ENCODE assay signal across 18 cellular contexts in genomic region chr2:191574232-191574631, GRCh38.
DNase-seq lines count a peak whose midpoint lies in the region; ATAC-seq and TF ChIP-seq lines count a peak whose summit lies in the region.
"Had no signal": no experiment of that assay in that cellular context is flagged by ENCODE, and none has a peak within 500 bp of the region (broad histone marks: within the 10 kb centered on the region; RNA-seq: fewer than 3 reads in every experiment).

No MANE protein-coding gene starts in this region.

- peak overlapping the region in 2 of 3 donors; percentile 18 to 34 for H3K27ac Mint-ChIP-seq in CD4-positive, CD25-positive, alpha-beta regulatory T cell
- H3K27ac Mint-ChIP-seq in HFFc6: peak overlapping the region; percentile 79
- peak overlapping the region; percentile 71 for H3K27ac Mint-ChIP-seq in activated T-helper 1 cell treated with anti-CD3 and anti-CD28 coated beads, Interleukin-12 subunit alpha, Interleukin-12 subunit beta, Interleukin-2, Interleukin-4 antibody, amounts not matched to agents 30 ng/mL and 10 ng/mL and 1 ng/mL, durations not matched to agents 14 hours and 24 hours and 36 hours
- H3K27ac Mint-ChIP-seq: activated CD4-positive, alpha-beta T cell treated with anti-CD3 and anti-CD28 coated beads, Interleukin-2, amount 10 ng/mL, durations not matched to agents 7 days and 5 days; activated naive CD8-positive, alpha-beta T cell treated with anti-CD3 and anti-CD28 coated beads, Interleukin-2, amount 10 ng/mL, durations not matched to agents 7 days and 5 days; B cell had no signal

- ATAC-seq in CD4-positive, CD25-positive, alpha-beta regulatory T cell (ENCODE audit: low read depth in 2 of 2): no peak
- ATAC-seq in GM21390 (IDR thresholded peaks at IDR 0.05; ENCODE audit: unreplicated experiment): no peak
- ATAC-seq: pancreas, upper lobe of right lung had no signal

- H3K36me3 ChIP-seq in CD4-positive, CD25-positive, alpha-beta regulatory T cell (ENCODE audit: control insufficient read depth, insufficient read depth, low read length): no peaks in the 10 kb centered on the region
- H3K36me3 ChIP-seq: pancreas, sigmoid colon, stomach, upper lobe of right lung had no signal

- TF ChIP-seq CTCF in HFFc6 (IDR thresholded peaks at IDR 0.05): no peak

- peaks cover 5% of the 10 kb centered on the region for H3K27me3 Mint-ChIP-seq in CD4-positive, CD25-positive, alpha-beta regulatory T cell
- H3K27me3 Mint-ChIP-seq in HFFc6 (ENCODE audit: insufficient read depth): no peaks in the 10 kb centered on the region; the same call in 1 of the 2 replicates
- H3K27me3 Mint-ChIP-seq in activated T-helper 1 cell treated with anti-CD3 and anti-CD28 coated beads, Interleukin-12 subunit alpha, Interleukin-12 subunit beta, Interleukin-2, Interleukin-4 antibody, amounts not matched to agents 30 ng/mL and 10 ng/mL and 1 ng/mL, durations not matched to agents 14 hours and 24 hours and 36 hours (ENCODE audit: insufficient read depth): peaks cover 15% of the 10 kb centered on the region

- H3K27me3 ChIP-seq in CD4-positive, CD25-positive, alpha-beta regulatory T cell (ENCODE audit: control insufficient read depth, insufficient read depth, low read length): no peaks in the 10 kb centered on the region
- H3K27me3 ChIP-seq: pancreas, sigmoid colon, stomach, upper lobe of right lung had no signal

- no peaks in the 10 kb centered on the region for H3K9me3 Mint-ChIP-seq in CD4-positive, CD25-positive, alpha-beta regulatory T cell
- no peaks in the 10 kb centered on the region for H3K9me3 Mint-ChIP-seq in HFFc6
- H3K9me3 Mint-ChIP-seq in activated T-helper 1 cell treated with anti-CD3 and anti-CD28 coated beads, Interleukin-12 subunit alpha, Interleukin-12 subunit beta, Interleukin-2, Interleukin-4 antibody, amounts not matched to agents 30 ng/mL and 10 ng/mL and 1 ng/mL, durations not matched to agents 14 hours and 24 hours and 36 hours: no peaks in the 10 kb centered on the region
- H3K9me3 Mint-ChIP-seq: activated CD4-positive, alpha-beta T cell treated with anti-CD3 and anti-CD28 coated beads, Interleukin-2, amount 10 ng/mL, durations not matched to agents 7 days and 5 days; activated naive CD8-positive, alpha-beta T cell treated with anti-CD3 and anti-CD28 coated beads, Interleukin-2, amount 10 ng/mL, durations not matched to agents 7 days and 5 days had no signal

- intact Hi-C loops in activated T-helper 1 cell treated with anti-CD3 and anti-CD28 coated beads, Interleukin-12 subunit alpha, Interleukin-12 subunit beta, Interleukin-2, Interleukin-4 antibody, amounts not matched to agents 30 ng/mL and 10 ng/mL and 1 ng/mL, durations not matched to agents 14 hours and 24 hours and 36 hours (cut with micrococcal nuclease): no loop called here

- no peak overlapping the region for H3K4me3 Mint-ChIP-seq in CD4-positive, CD25-positive, alpha-beta regulatory T cell
- peak overlapping the region; percentile 51; the same call in 1 of the 2 replicates for H3K4me3 Mint-ChIP-seq in HFFc6
- H3K4me3 Mint-ChIP-seq in activated T-helper 1 cell treated with anti-CD3 and anti-CD28 coated beads, Interleukin-12 subunit alpha, Interleukin-12 subunit beta, Interleukin-2, Interleukin-4 antibody, amounts not matched to agents 30 ng/mL and 10 ng/mL and 1 ng/mL, durations not matched to agents 14 hours and 24 hours and 36 hours: no peak overlapping the region
- H3K4me3 Mint-ChIP-seq: activated CD4-positive, alpha-beta T cell treated with anti-CD3 and anti-CD28 coated beads, Interleukin-2, amount 10 ng/mL, durations not matched to agents 7 days and 5 days; activated naive CD8-positive, alpha-beta T cell treated with anti-CD3 and anti-CD28 coated beads, Interleukin-2, amount 10 ng/mL, durations not matched to agents 7 days and 5 days; B cell had no signal

- no peaks in the 10 kb centered on the region for H3K36me3 Mint-ChIP-seq in CD4-positive, CD25-positive, alpha-beta regulatory T cell
- H3K36me3 Mint-ChIP-seq in HFFc6 (ENCODE audit: low read depth): no peaks in the 10 kb centered on the region
- H3K36me3 Mint-ChIP-seq in activated T-helper 1 cell treated with anti-CD3 and anti-CD28 coated beads, Interleukin-12 subunit alpha, Interleukin-12 subunit beta, Interleukin-2, Interleukin-4 antibody, amounts not matched to agents 30 ng/mL and 10 ng/mL and 1 ng/mL, durations not matched to agents 14 hours and 24 hours and 36 hours (ENCODE audit: low read depth): no peaks in the 10 kb centered on the region
- H3K36me3 Mint-ChIP-seq: activated naive CD8-positive, alpha-beta T cell treated with anti-CD3 and anti-CD28 coated beads, Interleukin-2, amount 10 ng/mL, durations not matched to agents 7 days and 5 days had no signal

- no peaks in the 10 kb centered on the region for H3K9me3 ChIP-seq in CD4-positive, CD25-positive, alpha-beta regulatory T cell (ENCODE audit: control insufficient read depth in 2 of 2, low read length in 2 of 2)
- H3K9me3 ChIP-seq: pancreas, sigmoid colon, stomach, upper lobe of right lung had no signal

- no peak overlapping the region for H3K27ac ChIP-seq in CD4-positive, CD25-positive, alpha-beta regulatory T cell (ENCODE audit: insufficient read depth, low read length, poor library complexity, severe bottlenecking)
- H3K27ac ChIP-seq: pancreas, sigmoid colon, stomach, upper lobe of right lung had no signal

- no peak overlapping the region for H3K4me3 ChIP-seq in CD4-positive, CD25-positive, alpha-beta regulatory T cell (ENCODE audit: low read depth, low read length)
- H3K4me3 ChIP-seq: pancreas, sigmoid colon, stomach, upper lobe of right lung had no signal

- peaks cover 22 to 53% (median 38%) of the 10 kb centered on the region in 4 donors for H3K4me1 Mint-ChIP-seq in CD4-positive, CD25-positive, alpha-beta regulatory T cell
- peaks cover 66% of the 10 kb centered on the region for H3K4me1 Mint-ChIP-seq in HFFc6 (ENCODE audit: low read depth)
- peaks cover 52% of the 10 kb centered on the region for H3K4me1 Mint-ChIP-seq in activated T-helper 1 cell treated with anti-CD3 and anti-CD28 coated beads, Interleukin-12 subunit alpha, Interleukin-12 subunit beta, Interleukin-2, Interleukin-4 antibody, amounts not matched to agents 30 ng/mL and 10 ng/mL and 1 ng/mL, durations not matched to agents 14 hours and 24 hours and 36 hours (ENCODE audit: low read depth)

- no peak for DNase-seq in CD4-positive, CD25-positive, alpha-beta regulatory T cell
- DNase-seq in HFFc6: no peak
- no peak for DNase-seq in activated T-helper 1 cell treated with anti-CD3 and anti-CD28 coated beads, Interleukin-12 subunit alpha, Interleukin-12 subunit beta, Interleukin-2, Interleukin-4 antibody, amounts not matched to agents 30 ng/mL and 10 ng/mL and 1 ng/mL, durations not matched to agents 14 hours and 24 hours and 36 hours (ENCODE audit: low spot score)
- DNase-seq in kidney tubule cell (ENCODE audit: low spot score): peak; percentile 78
- no peak for DNase-seq in central memory CD4-positive, alpha-beta T cell
- DNase-seq in NCI-H146 (lab: John Stamatoyannopoulos, UW): no peak
- DNase-seq: activated CD4-positive, alpha-beta T cell treated with anti-CD3 and anti-CD28 coated beads, Interleukin-2, amount 10 ng/mL, durations not matched to agents 7 days and 5 days; activated naive CD8-positive, alpha-beta T cell treated with anti-CD3 and anti-CD28 coated beads, Interleukin-2, amount 10 ng/mL, durations not matched to agents 7 days and 5 days; dermis blood vessel endothelial cell; NCI-H1417 treated with DMSO at 0.1 percent for 48 hours; NCI-H2171; NCI-H748 treated with DMSO at 0.1 percent for 48 hours; pancreas; sigmoid colon; stomach; upper lobe of right lung had no signal

- peaks cover 30% of the 10 kb centered on the region for H3K4me1 ChIP-seq in CD4-positive, CD25-positive, alpha-beta regulatory T cell (ENCODE audit: control insufficient read depth, insufficient read depth, low read length, poor library complexity, severe bottlenecking)
- H3K4me1 ChIP-seq: sigmoid colon had no signal

Comparison
In these comparisons a context has a peak if more than half of its experiments do, and no peak if none do; other contexts are left out.
1. H3K27ac Mint-ChIP-seq: peak in every context shown above with its lines; median percentile 79 in HFFc6; 71 in activated T-helper 1 cell treated with anti-CD3 and anti-CD28 coated beads, Interleukin-12 subunit alpha, Interleukin-12 subunit beta, Interleukin-2, Interleukin-4 antibody, amounts not matched to agents 30 ng/mL and 10 ng/mL and 1 ng/mL, durations not matched to agents 14 hours and 24 hours and 36 hours; 26 in CD4-positive, CD25-positive, alpha-beta regulatory T cell.